22 cellular contexts compared by ENCODE assay signal in genomic region chr12:34295366-34296142, GRCh38.
"Had no signal": no experiment of that assay in that cellular context is flagged by ENCODE, and none has a peak within 500 bp of the region (broad histone marks: within the 10 kb centered on the region; RNA-seq: fewer than 3 reads in every experiment).

No MANE protein-coding gene starts in this region.

- ATAC-seq: activated CD8-positive, alpha-beta memory T cell treated with anti-CD3 and anti-CD28 coated beads, Interleukin-2, amount 10 ng/mL, durations not matched to agents 7 days and 5 days; body of pancreas; foreskin keratinocyte; left lobe of liver; naive thymus-derived CD4-positive, alpha-beta T cell; pancreas had no signal

- FAIRE-seq: colon, pancreas, TTC549 had no signal

- H3K27ac ChIP-seq: body of pancreas, foreskin keratinocyte, neutrophil, pancreas, skin epidermis, tibial nerve, uterus had no signal

- H3K4me1 ChIP-seq: body of pancreas, foreskin keratinocyte, pancreas, tibial nerve, uterus had no signal

- H3K4me3 ChIP-seq: body of pancreas, pancreas, skin epidermis, tibial nerve, uterus had no signal

- H3K27me3 ChIP-seq: body of pancreas, foreskin keratinocyte, neutrophil, pancreas, tibial nerve, uterus had no signal

- H3K9me3 ChIP-seq: pancreas, uterus had no signal

- H3K36me3 ChIP-seq: neutrophil, pancreas, tibial nerve, uterus had no signal

- DNase-seq: activated CD4-positive, alpha-beta memory T cell treated with anti-CD3 and anti-CD28 coated beads, Interleukin-2, amount 10 ng/mL, durations not matched to agents 7 days and 5 days; activated CD4-positive, alpha-beta T cell treated with anti-CD3 and anti-CD28 coated beads for 48 hours; activated CD8-positive, alpha-beta memory T cell treated with anti-CD3 and anti-CD28 coated beads, Interleukin-2, amount 10 ng/mL, durations not matched to agents 7 days and 5 days; activated gamma-delta T cell; activated T-cell treated with anti-CD3 and anti-CD28 coated beads, Interleukin-2, amount 50 U/mL, for 24 hours; amygdala; caudate nucleus; foreskin keratinocyte; hypothalamus; islet precursor cell; naive thymus-derived CD4-positive, alpha-beta T cell; stimulated activated CD4-positive, alpha-beta T cell treated with anti-CD3 and anti-CD28 coated beads, Interleukin-15, amount 100 ng/mL, for 24 hours; stimulated activated CD4-positive, alpha-beta T cell treated with anti-CD3 and anti-CD28 coated beads, Interleukin-2, amount 100 ng/mL, for 48 hours had no signal
